14 cellular contexts compared by ENCODE assay signal in the genomic region with DNA sequence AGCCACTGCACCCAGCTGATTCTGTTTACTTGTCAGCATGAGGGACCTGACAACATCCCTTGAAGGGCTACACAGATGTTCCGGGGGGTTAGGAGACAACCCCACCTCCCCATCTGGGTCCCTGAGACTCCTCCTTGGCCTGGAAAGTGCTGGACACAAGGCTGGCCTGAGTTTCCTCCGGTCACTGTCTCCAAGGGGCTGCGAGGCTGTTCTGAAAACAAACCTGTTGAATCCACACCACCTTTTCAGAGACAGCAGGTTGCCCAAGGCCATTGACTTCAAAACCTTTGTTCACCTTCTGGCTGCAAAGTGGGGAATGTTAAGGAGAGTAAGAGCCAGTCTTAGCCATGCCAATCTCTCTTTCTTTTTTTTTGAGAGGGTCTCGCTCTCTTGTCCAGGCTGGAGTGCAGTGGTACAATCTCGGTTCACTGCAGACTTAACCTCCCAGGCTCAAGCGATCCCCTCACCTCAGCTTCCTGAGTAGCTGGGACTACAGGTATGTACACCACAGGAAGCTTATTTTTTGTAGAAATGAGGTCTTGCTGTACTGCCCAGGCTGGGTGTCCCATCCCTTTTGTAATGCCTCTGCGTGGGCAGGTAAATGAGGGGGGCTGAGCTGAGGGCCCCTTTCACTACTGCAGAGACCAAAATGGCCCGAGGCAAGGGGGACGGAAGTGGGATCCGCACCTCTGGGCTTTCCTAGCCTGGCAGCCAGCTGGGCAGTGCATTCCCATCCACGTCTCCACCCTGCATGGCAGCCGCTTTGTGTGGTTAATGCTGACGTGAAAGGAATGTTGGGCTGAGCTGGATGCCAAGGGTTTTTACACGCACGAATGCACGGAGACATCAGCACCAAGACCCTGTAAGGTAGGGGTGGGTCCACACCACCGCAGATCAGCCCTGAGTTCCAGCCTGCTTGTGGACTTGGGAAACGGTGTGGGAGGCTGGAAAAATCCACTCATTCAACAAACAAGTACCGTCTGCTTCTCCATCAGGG. TPM values are rescaled to one million over a fixed set of nuclear protein-coding genes. Genes with fewer than 3 reads are reported as not detected.
DNase-seq lines count a peak whose midpoint lies in the region; ATAC-seq and TF ChIP-seq lines count a peak whose summit lies in the region.
"Had no signal": no experiment of that assay in that cellular context is flagged by ENCODE, and none has a peak within 500 bp of the region (broad histone marks: within the 10 kb centered on the region; RNA-seq: fewer than 3 reads in every experiment).

No MANE protein-coding gene starts in this region.

- intact Hi-C loops in posterior cingulate gyrus (cut with DNase I): no loop called here

- CTCF ChIA-PET in activated naive CD4-positive, alpha-beta T cell treated with anti-CD3 and anti-CD28 coated beads, Interleukin-2, amount 10 ng/mL, durations not matched to agents 7 days and 5 days (lab: Charles Lee): interaction anchor here (1.1 to 4.5 kb wide), 3 partner anchors 29 to 156 kb away, joined by 3 to 20 read pairs (median 3); no protein-coding TSS in a partner anchor

- peak overlapping the region; percentile 33 for H3K27ac Mint-ChIP-seq in activated naive CD4-positive, alpha-beta T cell treated with anti-CD3 and anti-CD28 coated beads, Interleukin-2, amount 10 ng/mL, durations not matched to agents 7 days and 5 days
- H3K27ac Mint-ChIP-seq in activated T-helper 17 cell treated with anti-CD3 and anti-CD28 coated beads, Interleukin-2, amount 50 U/mL, for 72 hours: no peak overlapping the region
- H3K27ac Mint-ChIP-seq in type B pancreatic cell: peak overlapping the region; percentile 43

- H3K36me3 Mint-ChIP-seq in activated naive CD4-positive, alpha-beta T cell treated with anti-CD3 and anti-CD28 coated beads, Interleukin-2, amount 10 ng/mL, durations not matched to agents 7 days and 5 days: no peaks in the 10 kb centered on the region
- H3K36me3 Mint-ChIP-seq in activated T-helper 17 cell treated with anti-CD3 and anti-CD28 coated beads, Interleukin-2, amount 50 U/mL, for 72 hours (ENCODE audit: low read depth): peaks cover 13% of the 10 kb centered on the region
- no peaks in the 10 kb centered on the region for H3K36me3 Mint-ChIP-seq in type B pancreatic cell

- H3K9me3 Mint-ChIP-seq in activated naive CD4-positive, alpha-beta T cell treated with anti-CD3 and anti-CD28 coated beads, Interleukin-2, amount 10 ng/mL, durations not matched to agents 7 days and 5 days: no peaks in the 10 kb centered on the region
- no peaks in the 10 kb centered on the region for H3K9me3 Mint-ChIP-seq in activated T-helper 17 cell treated with anti-CD3 and anti-CD28 coated beads, Interleukin-2, amount 50 U/mL, for 72 hours
- H3K9me3 Mint-ChIP-seq in type B pancreatic cell: no peaks in the 10 kb centered on the region

- peaks cover 29% of the 10 kb centered on the region for H3K4me1 Mint-ChIP-seq in activated naive CD4-positive, alpha-beta T cell treated with anti-CD3 and anti-CD28 coated beads, Interleukin-2, amount 10 ng/mL, durations not matched to agents 7 days and 5 days
- peaks cover 19% of the 10 kb centered on the region for H3K4me1 Mint-ChIP-seq in activated T-helper 17 cell treated with anti-CD3 and anti-CD28 coated beads, Interleukin-2, amount 50 U/mL, for 72 hours
- peaks cover 26% of the 10 kb centered on the region for H3K4me1 Mint-ChIP-seq in type B pancreatic cell (ENCODE audit: unreplicated experiment)

- peak overlapping the region; percentile 18 for H3K4me3 Mint-ChIP-seq in activated naive CD4-positive, alpha-beta T cell treated with anti-CD3 and anti-CD28 coated beads, Interleukin-2, amount 10 ng/mL, durations not matched to agents 7 days and 5 days
- H3K4me3 Mint-ChIP-seq in activated T-helper 17 cell treated with anti-CD3 and anti-CD28 coated beads, Interleukin-2, amount 50 U/mL, for 72 hours: peak overlapping the region; percentile 87
- peak overlapping the region; percentile 44 for H3K4me3 Mint-ChIP-seq in type B pancreatic cell

- no peak for DNase-seq in activated naive CD4-positive, alpha-beta T cell treated with anti-CD3 and anti-CD28 coated beads, Interleukin-2, amount 10 ng/mL, durations not matched to agents 7 days and 5 days
- no peak for DNase-seq in activated naive CD4-positive, alpha-beta T cell treated with anti-CD3 and anti-CD28 coated beads, Interleukin-2, amount 50 U/mL, for 16 hours
- DNase-seq in iris pigment epithelial cell (ENCODE audit: low read depth) (peak; percentile 41), type B pancreatic cell (ENCODE audit: extremely low spot score, unreplicated experiment) (no peak), dermis blood vessel endothelial cell (no peak), ecto neural progenitor cell (ENCODE audit: low spot score) (no peak), posterior cingulate gyrus (no peak)
- DNase-seq: activated CD4-positive, alpha-beta T cell treated with anti-CD3 and anti-CD28 coated beads, Interleukin-2, amount 50 U/mL, for 4 hours; anterior cingulate cortex; left cardiac atrium; retina; SHP77 treated with DMSO at 0.1 percent for 48 hours had no signal

- peaks cover 7% of the 10 kb centered on the region for H3K27me3 Mint-ChIP-seq in activated naive CD4-positive, alpha-beta T cell treated with anti-CD3 and anti-CD28 coated beads, Interleukin-2, amount 10 ng/mL, durations not matched to agents 7 days and 5 days
- no peaks in the 10 kb centered on the region for H3K27me3 Mint-ChIP-seq in activated T-helper 17 cell treated with anti-CD3 and anti-CD28 coated beads, Interleukin-2, amount 50 U/mL, for 72 hours
- H3K27me3 Mint-ChIP-seq in type B pancreatic cell: no peaks in the 10 kb centered on the region

- no peak for TF ChIP-seq CTCF in type B pancreatic cell (conservative IDR thresholded peaks at IDR 0.05)

- no peak for ATAC-seq in activated T-helper 17 cell treated with anti-CD3 and anti-CD28 coated beads, Interleukin-2, amount 50 U/mL, for 72 hours (replicated peaks)
- ATAC-seq: esophagus mucosa, left cardiac atrium had no signal

RNA-seq across cellular contexts. Expression of a gene that starts 1.9 kb away (rescaled TPM):
- total RNA-seq in activated T-helper 17 cell treated with anti-CD3 and anti-CD28 coated beads, Interleukin-2, amount 50 U/mL, for 72 hours: 10 to 100 TPM; 11.1 to 11.3 TPM
- total RNA-seq in type B pancreatic cell (ENCODE audit: low replicate concordance) (10.3 and 13.2 TPM in 2 replicates), dermis blood vessel endothelial cell (1.4 and 3.3 TPM in 2 replicates)

RNA-seq across cellular contexts. Expression of a gene that starts 10.0 kb away (rescaled TPM):
- not detected for total RNA-seq in activated T-helper 17 cell treated with anti-CD3 and anti-CD28 coated beads, Interleukin-2, amount 50 U/mL, for 72 hours
- not detected in 2 replicates for total RNA-seq in type B pancreatic cell (ENCODE audit: low replicate concordance)
- not detected in 2 replicates for total RNA-seq in dermis blood vessel endothelial cell
- total RNA-seq: esophagus mucosa, left cardiac atrium had no signal

RNA-seq across cellular contexts. Expression of a gene that starts 10.4 kb away (rescaled TPM):
- 10 to 100 TPM in 1 of 2 donors, 1 to 10 TPM in 1; 7.1 to 12.3 TPM for total RNA-seq in activated T-helper 17 cell treated with anti-CD3 and anti-CD28 coated beads, Interleukin-2, amount 50 U/mL, for 72 hours
- total RNA-seq in type B pancreatic cell (ENCODE audit: low replicate concordance) (46.5 and 64.3 TPM in 2 replicates), dermis blood vessel endothelial cell (8.7 and 14.5 TPM in 2 replicates)

RNA-seq across cellular contexts. Expression of a gene that starts 13.1 kb away (rescaled TPM):
- 10 to 100 TPM; 21.2 to 39.5 TPM for total RNA-seq in activated T-helper 17 cell treated with anti-CD3 and anti-CD28 coated beads, Interleukin-2, amount 50 U/mL, for 72 hours
- total RNA-seq in type B pancreatic cell (ENCODE audit: low replicate concordance) (44.2 and 47.5 TPM in 2 replicates), dermis blood vessel endothelial cell (56.2 and 76.5 TPM in 2 replicates)

RNA-seq across cellular contexts. Expression of a gene that starts 13.7 kb away (rescaled TPM):
- under 1 TPM; 0.41 to 0.69 TPM for total RNA-seq in activated T-helper 17 cell treated with anti-CD3 and anti-CD28 coated beads, Interleukin-2, amount 50 U/mL, for 72 hours
- total RNA-seq in type B pancreatic cell (ENCODE audit: low replicate concordance) (0.83 and 1.5 TPM in 2 replicates), dermis blood vessel endothelial cell (0.19 and 0.51 TPM in 2 replicates)

Comparison
In these comparisons a context has a peak if more than half of its experiments do, and no peak if none do; other contexts are left out.
1. H3K4me3 Mint-ChIP-seq: peak in every context shown above with its lines; median percentile 87 in activated T-helper 17 cell treated with anti-CD3 and anti-CD28 coated beads, Interleukin-2, amount 50 U/mL, for 72 hours; 44 in type B pancreatic cell; 18 in activated naive CD4-positive, alpha-beta T cell treated with anti-CD3 and anti-CD28 coated beads, Interleukin-2, amount 10 ng/mL, durations not matched to agents 7 days and 5 days.